Comparison of ENCODE assay signal across 1 cellular context in genomic region chr5:151618907-151619306, GRCh38.
TF ChIP-seq lines count a peak whose summit lies in the region.

No MANE protein-coding gene starts in this region.

TF ChIP-seq in GM23338, 12 proteins besides CTCF, POLR2A, EP300 and RAD21:
- TF ChIP-seq ZNF114 (CRISPR knock-in tag; IDR thresholded peaks at IDR 0.05) (no peak), EZH2phosphoT487 (IDR thresholded peaks at IDR 0.05; ENCODE audit: unreplicated experiment) (no peak), EZH2 (IDR thresholded peaks at IDR 0.05; ENCODE audit: low read depth, unreplicated experiment) (no peak), ZNF331 (CRISPR knock-in tag; IDR thresholded peaks at IDR 0.05; ENCODE audit: low read depth) (no peak), POLR2AphosphoS5 (IDR thresholded peaks at IDR 0.05; ENCODE audit: low read depth) (no peak), NANOG (IDR thresholded peaks at IDR 0.05; ENCODE audit: borderline replicate concordance) (no peak), STAT1 (IDR thresholded peaks at IDR 0.05; ENCODE audit: unreplicated experiment) (no peak), JUNB (IDR thresholded peaks at IDR 0.05; ENCODE audit: unreplicated experiment) (no peak), REST (IDR thresholded peaks at IDR 0.05; ENCODE audit: unreplicated experiment) (no peak), ZNF462 (CRISPR knock-in tag; IDR thresholded peaks at IDR 0.05) (no peak)
- TF ChIP-seq, protein P1, sequence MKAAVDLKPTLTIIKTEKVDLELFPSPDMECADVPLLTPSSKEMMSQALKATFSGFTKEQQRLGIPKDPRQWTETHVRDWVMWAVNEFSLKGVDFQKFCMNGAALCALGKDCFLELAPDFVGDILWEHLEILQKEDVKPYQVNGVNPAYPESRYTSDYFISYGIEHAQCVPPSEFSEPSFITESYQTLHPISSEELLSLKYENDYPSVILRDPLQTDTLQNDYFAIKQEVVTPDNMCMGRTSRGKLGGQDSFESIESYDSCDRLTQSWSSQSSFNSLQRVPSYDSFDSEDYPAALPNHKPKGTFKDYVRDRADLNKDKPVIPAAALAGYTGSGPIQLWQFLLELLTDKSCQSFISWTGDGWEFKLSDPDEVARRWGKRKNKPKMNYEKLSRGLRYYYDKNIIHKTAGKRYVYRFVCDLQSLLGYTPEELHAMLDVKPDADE (IDR thresholded peaks at IDR 0.05): no peak
